ENCODE assay signal across 19 cellular contexts in the genomic region with DNA sequence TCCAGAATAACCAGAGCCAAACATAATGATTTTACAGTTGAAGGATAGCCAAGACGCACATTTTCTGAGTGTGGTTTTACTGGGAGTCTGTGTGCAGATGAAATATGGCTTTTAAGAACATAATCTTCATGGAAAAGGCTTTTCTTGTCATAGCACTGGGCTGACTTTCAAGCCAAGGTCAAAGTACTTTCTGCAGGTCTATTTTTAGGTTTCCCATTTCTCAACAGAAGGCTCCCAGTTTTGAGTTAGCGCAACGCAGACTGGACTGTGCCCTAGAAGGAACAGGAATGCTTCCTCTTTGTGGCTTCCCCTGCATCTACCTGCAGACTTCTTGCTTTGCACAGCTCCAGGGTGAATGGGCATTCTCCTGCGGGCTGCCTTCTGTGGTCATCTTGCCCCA.
A peak's percentile ranks its signal among the peaks of the same experiment; 100 is the strongest.
DNase-seq lines count a peak whose midpoint lies in the region; TF ChIP-seq lines count a peak whose summit lies in the region.
"Had no signal": no experiment of that assay in that cellular context is flagged by ENCODE, and none has a peak within 500 bp of the region (broad histone marks: within the 10 kb centered on the region; RNA-seq: fewer than 3 reads in every experiment).

No MANE protein-coding gene starts in this region.

- TF ChIP-seq POLR2A in NB4 (IDR thresholded peaks at IDR 0.05; ENCODE audit: extremely low read depth, insufficient read length) (no peak), vagina (IDR thresholded peaks at IDR 0.05) (no peak)

- in situ Hi-C loops in astrocyte of the spinal cord (cut with HindIII; ENCODE audit: low sequenced_read_pairs) = no loop called here

- H2AFZ ChIP-seq in mesenchymal stem cell (ENCODE audit: low read depth, low read length) = no peak overlapping the region
- no peak overlapping the region for H2AFZ ChIP-seq in OCI-LY7 (ENCODE audit: low read length)

- H3K36me3 ChIP-seq in mesenchymal stem cell (ENCODE audit: control insufficient read depth in 1 of 2, insufficient read depth in 2 of 2, low read depth in 1 of 2, low read length in 2 of 2) (no peaks in the 10 kb centered on the region), OCI-LY7 (ENCODE audit: insufficient read depth, low read length) (no peaks in the 10 kb centered on the region), vagina (no peaks in the 10 kb centered on the region)
- H3K36me3 ChIP-seq: breast epithelium, Peyer's patch, WERI-Rb-1 had no signal

- H4K91ac ChIP-seq in mesenchymal stem cell (ENCODE audit: low read length) = no peak overlapping the region

- H3K14ac ChIP-seq in mesenchymal stem cell (ENCODE audit: low read length in 2 of 2) = no peak overlapping the region

- H3K79me1 ChIP-seq in mesenchymal stem cell (replicated peaks; ENCODE audit: low read length, poor library complexity, severe bottlenecking) = no peaks in the 10 kb centered on the region

- H3K4me3 ChIP-seq in NB4 (ENCODE audit: low read depth, low read length) = no peak overlapping the region
- no peak overlapping the region for H3K4me3 ChIP-seq in astrocyte of the spinal cord (ENCODE audit: low read depth, low read length)
- H3K4me3 ChIP-seq in mesenchymal stem cell (ENCODE audit: insufficient read depth in 1 of 2, low read depth in 1 of 2, low read length in 2 of 2) = no peak overlapping the region
- H3K4me3 ChIP-seq in OCI-LY7 (ENCODE audit: low read depth, low read length, poor library complexity, severe bottlenecking) = no peak overlapping the region
- H3K4me3 ChIP-seq in vagina = no peak overlapping the region
- H3K4me3 ChIP-seq: breast epithelium, dorsolateral prefrontal cortex, Peyer's patch had no signal

- H4K8ac ChIP-seq in mesenchymal stem cell (ENCODE audit: low read length) = no peak overlapping the region

- no peaks in the 10 kb centered on the region for H3K4me1 ChIP-seq in mesenchymal stem cell (ENCODE audit: control insufficient read depth, insufficient read depth, low read depth, low read length)
- no peaks in the 10 kb centered on the region for H3K4me1 ChIP-seq in OCI-LY7 (ENCODE audit: insufficient read depth, low read length, poor library complexity, severe bottlenecking)
- H3K4me1 ChIP-seq in vagina = peaks cover 13% of the 10 kb centered on the region
- H3K4me1 ChIP-seq: breast epithelium had no signal

- no peak overlapping the region for H3K23ac ChIP-seq in mesenchymal stem cell (ENCODE audit: low read length in 2 of 2)

- H2BK15ac ChIP-seq in mesenchymal stem cell (ENCODE audit: low read depth, poor library complexity, severe bottlenecking) = no peak overlapping the region

- WGBS in mesenchymal stem cell = 79% methylated on average over 4 of the region's 4 CpGs

- H3K27me3 ChIP-seq in mesenchymal stem cell (ENCODE audit: control insufficient read depth in 1 of 2, insufficient read depth in 1 of 2, low read length in 2 of 2) = no peaks in the 10 kb centered on the region
- no peaks in the 10 kb centered on the region for H3K27me3 ChIP-seq in vagina
- H3K27me3 ChIP-seq: breast epithelium, dorsolateral prefrontal cortex, Peyer's patch had no signal

- no peak overlapping the region for H3K27ac ChIP-seq in mesenchymal stem cell (ENCODE audit: low read length, poor library complexity, severe bottlenecking)
- H3K27ac ChIP-seq in OCI-LY7 (ENCODE audit: low read depth, low read length, poor library complexity, severe bottlenecking) = no peak overlapping the region
- no peak overlapping the region for H3K27ac ChIP-seq in vagina
- H3K27ac ChIP-seq: breast epithelium, dorsolateral prefrontal cortex, Peyer's patch, WERI-Rb-1 had no signal

- H2BK12ac ChIP-seq in mesenchymal stem cell (ENCODE audit: low read length in 2 of 2) = no peak overlapping the region

- H2AK5ac ChIP-seq in mesenchymal stem cell (ENCODE audit: low read length, severe bottlenecking) = no peak overlapping the region

- DNase-seq in CD1c-positive myeloid dendritic cell (ENCODE audit: extremely low spot score) = peak; percentile 31
- DNase-seq in NB4 (ENCODE audit: low read depth) = peak; percentile 15
- peak; percentile 22 for DNase-seq in astrocyte of the spinal cord (ENCODE audit: low read depth, low spot score)
- no peak for DNase-seq in mesenchymal stem cell
- DNase-seq in NCI-H2081 treated with DMSO at 0.1 percent for 48 hours (lab: John Stamatoyannopoulos, UW) = no peak
- no peak for DNase-seq in OCI-LY7 (ENCODE audit: low spot score)
- no peak for DNase-seq in vagina (ENCODE audit: extremely low spot score in 2 of 2)
- DNase-seq in GM20000 (ENCODE audit: low spot score) = no peak
- DNase-seq: activated CD4-positive, alpha-beta T cell treated with anti-CD3 and anti-CD28 coated beads, Interleukin-2, amount 50 U/mL, for 48 hours; activated T-cell treated with anti-CD3 and anti-CD28 coated beads, Interleukin-2, amount 50 U/mL, for 1 hour; CD4-positive, alpha-beta T cell; dorsolateral prefrontal cortex; head of caudate nucleus; NCI-H146; NCI-H446 treated with DMSO at 0.1 percent for 48 hours; Peyer's patch; stimulated activated naive CD8-positive, alpha-beta T cell treated with anti-CD3 and anti-CD28 coated beads, Interleukin-15, Interleukin-2, amounts not matched to agents 100 U/mL and 50 U/mL, for 24 hours; WERI-Rb-1 had no signal

- no TSS peak for BruUV-seq in OCI-LY7 (replicated peaks; lab: Mats Ljungman, UMichigan)

- no peaks in the 10 kb centered on the region for H3K9me3 ChIP-seq in mesenchymal stem cell (ENCODE audit: control insufficient read depth, low read length)
- H3K9me3 ChIP-seq in OCI-LY7 (ENCODE audit: low read length) = no peaks in the 10 kb centered on the region
- no peaks in the 10 kb centered on the region for H3K9me3 ChIP-seq in vagina
- H3K9me3 ChIP-seq: breast epithelium, Peyer's patch had no signal

- TF ChIP-seq CTCF in NB4 (IDR thresholded peaks at IDR 0.05; ENCODE audit: low read depth, low read length) (no peak), astrocyte of the spinal cord (IDR thresholded peaks at IDR 0.05; ENCODE audit: low read depth, low read length) (no peak), OCI-LY7 (conservative IDR thresholded peaks at IDR 0.05; ENCODE audit: low read length) (no peak), vagina (IDR thresholded peaks at IDR 0.05) (no peak), GM20000 (IDR thresholded peaks at IDR 0.05; ENCODE audit: extremely low read depth, missing control alignments) (no peak)

- CTCF ChIA-PET in OCI-LY7 (lab: Charles Lee; ENCODE audit: unreplicated experiment) = no interaction called here

- no peak overlapping the region for H2BK5ac ChIP-seq in mesenchymal stem cell (ENCODE audit: low read depth, low read length, poor library complexity, severe bottlenecking)

- H2BK120ac ChIP-seq in mesenchymal stem cell (ENCODE audit: low read depth, low read length) = no peak overlapping the region

- H3K9ac ChIP-seq in mesenchymal stem cell (ENCODE audit: low read length) = peak overlapping the region; percentile 27

- POLR2A ChIA-PET in OCI-LY7 (lab: Charles Lee) = no interaction called here

- H3K4me2 ChIP-seq in mesenchymal stem cell (ENCODE audit: low read length, poor library complexity, severe bottlenecking) (no peak overlapping the region), OCI-LY7 (ENCODE audit: low read length) (no peak overlapping the region)

- no peaks in the 10 kb centered on the region for H3K9me2 ChIP-seq in OCI-LY7 (ENCODE audit: insufficient read depth, low read length)

- H3K18ac ChIP-seq in mesenchymal stem cell (ENCODE audit: low read depth in 1 of 2, low read length in 2 of 2) = no peak overlapping the region

- no peak overlapping the region for H3K4ac ChIP-seq in mesenchymal stem cell (ENCODE audit: low read depth in 1 of 2, low read length in 2 of 2)

- intact Hi-C loops in OCI-LY7 (cut with micrococcal nuclease; ENCODE audit: unreplicated experiment) = loop anchor here (5.0 kb wide), 1 partner anchor 707 kb away; no protein-coding TSS in a partner anchor
- intact Hi-C loops in vagina (cut with DNase I) = loop anchor here (5.0 kb wide), 1 partner anchor 512 kb away; no protein-coding TSS in a partner anchor

- no peaks in the 10 kb centered on the region for H3K79me2 ChIP-seq in OCI-LY7 (ENCODE audit: insufficient read depth, low read depth, low read length)

- H4K20me1 ChIP-seq in OCI-LY7 (ENCODE audit: insufficient read depth, low read length) = no peaks in the 10 kb centered on the region

Comparison
In these comparisons a context has a peak if more than half of its experiments do, and no peak if none do; other contexts are left out.
1. DNase-seq: peak in CD1c-positive myeloid dendritic cell (single experiment), NB4 (single experiment) and astrocyte of the spinal cord (single experiment); none in mesenchymal stem cell (single experiment), NCI-H2081 treated with DMSO at 0.1 percent for 48 hours (single experiment), OCI-LY7 (single experiment), vagina (0 of 2) and GM20000 (single experiment).